Comparison of ENCODE assay signal across 8 cellular contexts in the genomic region with DNA sequence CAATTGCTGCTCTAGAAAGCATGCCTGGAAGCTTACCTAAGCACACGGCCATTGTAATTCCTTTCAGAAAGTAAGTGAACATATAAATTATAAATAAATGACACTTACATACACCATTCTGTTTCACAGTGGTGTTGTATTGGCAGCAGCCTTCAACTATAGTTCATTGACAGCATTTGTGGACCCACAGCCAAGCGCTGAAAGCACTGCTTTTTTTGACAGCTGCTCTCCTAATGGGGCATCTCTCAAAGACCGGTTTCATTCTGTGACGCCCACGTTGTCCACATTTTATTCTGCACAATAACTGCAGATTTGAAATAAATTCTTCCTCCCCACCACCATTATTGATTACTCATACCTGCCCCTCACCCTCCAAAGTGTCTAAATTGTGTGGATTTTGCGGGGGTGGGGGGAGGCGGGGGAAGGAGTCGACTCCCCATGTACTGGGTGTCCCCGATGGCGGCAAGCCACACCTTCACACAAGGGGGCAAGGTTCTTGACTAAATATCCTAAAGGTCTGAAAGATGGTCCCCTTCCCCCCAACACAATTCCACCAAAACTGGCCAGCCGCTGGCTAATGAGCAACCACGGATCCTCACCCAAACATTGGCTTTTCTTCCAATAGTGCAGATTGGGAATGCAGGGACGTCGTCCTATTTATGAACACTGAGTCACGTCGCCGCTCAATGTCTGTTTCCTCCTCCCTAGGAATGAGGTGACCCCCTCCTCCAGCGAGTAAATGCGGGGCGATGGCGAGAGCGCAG. TPM values are rescaled to one million over a fixed set of nuclear protein-coding genes. Genes with fewer than 3 reads are reported as not detected.
A peak's percentile ranks its signal among the peaks of the same experiment; 100 is the strongest.
DNase-seq lines count a peak whose midpoint lies in the region; ATAC-seq, FAIRE-seq and TF ChIP-seq lines count a peak whose summit lies in the region.

No MANE protein-coding gene starts in this region.

- no peaks in the 10 kb centered on the region for H3K36me3 Mint-ChIP-seq in T-helper 1 cell treated with Interleukin-12 subunit alpha and Interleukin-12 subunit beta and Interleukin-4 antibody, amounts not matched to agents 30 μg/mL and 1 μg/mL, for 36 hours (ENCODE audit: low read depth)

- TF ChIP-seq CTCF in WERI-Rb-1 (IDR thresholded peaks at IDR 0.05; ENCODE audit: low read depth, low read length), result no peak
- no peak for TF ChIP-seq CTCF in fibroblast of mammary gland (conservative IDR thresholded peaks at IDR 0.05; ENCODE audit: control insufficient read depth, insufficient read depth, low read depth, low read length)
- no peak for TF ChIP-seq CTCF in pancreas (IDR thresholded peaks at IDR 0.05)

- ATAC-seq in pancreas (no peak), HG03095 (IDR thresholded peaks at IDR 0.05; ENCODE audit: unreplicated experiment) (no peak)

- H3K9me3 Mint-ChIP-seq in T-helper 1 cell treated with Interleukin-12 subunit alpha and Interleukin-12 subunit beta and Interleukin-4 antibody, amounts not matched to agents 30 μg/mL and 1 μg/mL, for 36 hours, result no peaks in the 10 kb centered on the region

- H3K4me3 Mint-ChIP-seq in T-helper 1 cell treated with Interleukin-12 subunit alpha and Interleukin-12 subunit beta and Interleukin-4 antibody, amounts not matched to agents 30 μg/mL and 1 μg/mL, for 36 hours, result peak overlapping the region; percentile 80

- peaks cover 0 to 5% (median 5%) of the 10 kb centered on the region in 3 donors for H3K4me1 ChIP-seq in pancreas

- H3K27me3 ChIP-seq in WERI-Rb-1 (ENCODE audit: insufficient read depth, low read depth, severe bottlenecking) (no peaks in the 10 kb centered on the region), pancreas (no peaks in the 10 kb centered on the region)

- peak overlapping the region; percentile 68 for H3K27ac Mint-ChIP-seq in T-helper 1 cell treated with Interleukin-12 subunit alpha and Interleukin-12 subunit beta and Interleukin-4 antibody, amounts not matched to agents 30 μg/mL and 1 μg/mL, for 36 hours

- intact Hi-C loops in pancreas (cut with DNase I), result no loop called here

- H3K4me3 ChIP-seq in WERI-Rb-1 (ENCODE audit: low read depth, low read length) (peak overlapping the region; percentile 49), fibroblast of mammary gland (ENCODE audit: control insufficient read depth, low read depth, low read length) (peak overlapping the region; percentile 71), pancreas (peak overlapping the region; percentile 56 to 91 (median 83))

- H3K9me3 ChIP-seq in WERI-Rb-1 (ENCODE audit: severe bottlenecking) (no peaks in the 10 kb centered on the region), pancreas (no peaks in the 10 kb centered on the region)

- DNase-seq in T-helper 1 cell (no peak), WERI-Rb-1 (no peak), fibroblast of mammary gland (ENCODE audit: low read depth) (peak; percentile 31), pancreas (peak in 1 of 6 donors; percentile 32), RCC 7860 (ENCODE audit: low spot score) (no peak), NCI-H2081 treated with DMSO at 0.1 percent for 48 hours (lab: John Stamatoyannopoulos, UW) (no peak)

- H3K4me1 Mint-ChIP-seq in T-helper 1 cell treated with Interleukin-12 subunit alpha and Interleukin-12 subunit beta and Interleukin-4 antibody, amounts not matched to agents 30 μg/mL and 1 μg/mL, for 36 hours (ENCODE audit: low read depth), result peaks cover 23% of the 10 kb centered on the region

- FAIRE-seq in pancreas (lab: Jason Lieb, UNC), result no peak
- FAIRE-seq in RCC 7860 (lab: Jason Lieb, UNC), result no peak

- peaks cover 21% of the 10 kb centered on the region for H3K27me3 Mint-ChIP-seq in T-helper 1 cell treated with Interleukin-12 subunit alpha and Interleukin-12 subunit beta and Interleukin-4 antibody, amounts not matched to agents 30 μg/mL and 1 μg/mL, for 36 hours (ENCODE audit: low read depth)

- H3K36me3 ChIP-seq in WERI-Rb-1 (no peaks in the 10 kb centered on the region), pancreas (no peaks in the 10 kb centered on the region)

- H3K27ac ChIP-seq in WERI-Rb-1 (no peak overlapping the region), pancreas (no peak overlapping the region)

- WGBS in pancreas, 2 donors, result 4 to 6% methylated on average over 22 of the region's 22 CpGs

RNA-seq across cellular contexts. Expression of gene RCAN1, which starts 1.1 kb away (rescaled TPM):
- 10 to 100 TPM in 5 of 6 donors, 1 to 10 TPM in 1; 9.5 to 19.7 (median 14.9) TPM for total RNA-seq in pancreas
- polyA plus RNA-seq in pancreas, result 10 to 100 TPM in 1 of 2 donors, 1 to 10 TPM in 1; 9.5 to 15.3 TPM

RNA-seq across cellular contexts. Expression of gene CLIC6, which starts 54.9 kb away (rescaled TPM):
- 10 to 100 TPM in 1 of 6 donors, 1 to 10 TPM in 5; 1.0 to 13.2 (median 2.0) TPM for total RNA-seq in pancreas
- 1 to 10 TPM; 5.2 to 5.5 TPM for polyA plus RNA-seq in pancreas
